Comparison of ENCODE assay signal across 13 cellular contexts in the genomic region with DNA sequence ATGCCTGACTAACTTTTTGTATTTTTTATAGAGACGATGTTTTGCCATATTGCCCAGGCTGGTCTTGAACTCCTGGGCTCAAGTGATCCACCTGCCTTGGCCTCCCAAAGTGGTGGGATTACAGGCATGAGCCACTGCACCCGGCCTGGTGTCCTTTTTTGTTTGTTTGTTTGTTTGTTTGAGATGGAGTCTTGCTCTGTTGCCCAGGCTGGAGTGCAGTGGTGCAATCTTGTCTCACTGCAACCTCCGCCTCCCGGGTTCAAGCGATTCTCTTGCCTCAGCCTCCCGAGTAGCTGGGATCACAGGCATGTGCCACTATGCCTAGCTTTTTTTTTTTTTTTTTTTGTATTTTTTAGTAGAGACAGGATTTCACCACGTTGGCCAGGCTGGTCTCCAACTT. TPM values are rescaled to one million over a fixed set of nuclear protein-coding genes. Genes with fewer than 3 reads are reported as not detected.
DNase-seq lines count a peak whose midpoint lies in the region; ATAC-seq, FAIRE-seq and TF ChIP-seq lines count a peak whose summit lies in the region.
"Not testable (repeated sequence)": the region's sequence is repeated elsewhere in the genome, so short reads cannot be mapped to it uniquely, and the experiment has no call there.
"Had no signal": no experiment of that assay in that cellular context is flagged by ENCODE, and none has a peak within 500 bp of the region (broad histone marks: within the 10 kb centered on the region; RNA-seq: fewer than 3 reads in every experiment).

No MANE protein-coding gene starts in this region.

- H3K9ac ChIP-seq in astrocyte (ENCODE audit: low read length), result not testable (repeated sequence)

- not testable (repeated sequence) for H4K20me1 ChIP-seq in GM23338 (replicated peaks; ENCODE audit: insufficient read depth); astrocyte (ENCODE audit: insufficient read depth, low read length)

- H3K4me2 ChIP-seq in GM23338, result 0 out of 2 replicates have a peak overlapping the region, but pooled peaks have one; percentile 91
- not testable (repeated sequence) for H3K4me2 ChIP-seq in astrocyte (ENCODE audit: low read length)

- WGBS in sigmoid colon, 2 donors, result 82 to 84% methylated on average over 7 of the region's 7 CpGs
- 77 to 78% methylated on average over 7 of the region's 7 CpGs for WGBS in upper lobe of left lung, 2 donors

- DNase-seq in GM23338 (ENCODE audit: low spot score); WERI-Rb-1; astrocyte (ENCODE audit: low read depth); effector memory CD8-positive, alpha-beta T cell; mesothelial cell of epicardium (ENCODE audit: low spot score in 2 of 2, unreplicated experiment in 2 of 2); neural crest cell (ENCODE audit: low read depth, low spot score); sigmoid colon; upper lobe of left lung: not testable (repeated sequence)

- H2AFZ ChIP-seq in GM23338; astrocyte (ENCODE audit: low read depth, low read length): not testable (repeated sequence)

- not testable (repeated sequence) for H3K9me3 Mint-ChIP-seq in GM23338; astrocyte (ENCODE audit: unreplicated experiment); effector memory CD8-positive, alpha-beta T cell; mesothelial cell of epicardium; neural crest cell

- not testable (repeated sequence) for FAIRE-seq in astrocyte (lab: Jason Lieb, UNC)

- not testable (repeated sequence) for H3K27ac ChIP-seq in GM23338 (ENCODE audit: low read depth); astrocyte (ENCODE audit: low read depth, low read length)
- peak overlapping the region; percentile 89; the same call in 1 of the 2 replicates for H3K27ac ChIP-seq in WERI-Rb-1
- H3K27ac ChIP-seq in sigmoid colon, result peak overlapping the region in 3 of 4 donors; percentile 86 to 91 (median 88)
- H3K27ac ChIP-seq in upper lobe of left lung, result peak overlapping the region in 3 of 4 donors; percentile 61 to 75 (median 64)

- H3K4me1 ChIP-seq in GM23338 (ENCODE audit: insufficient read depth), result peaks cover 83% of the 10 kb centered on the region
- H3K4me1 ChIP-seq in astrocyte (ENCODE audit: insufficient read depth, low read length), result peaks cover 39% of the 10 kb centered on the region
- peaks cover 3 to 78% (median 64%) of the 10 kb centered on the region in 4 donors for H3K4me1 ChIP-seq in sigmoid colon
- H3K4me1 ChIP-seq in upper lobe of left lung, result peaks cover 14 to 64% (median 56%) of the 10 kb centered on the region in 4 donors

- not testable (repeated sequence) for TF ChIP-seq POLR2A in sigmoid colon (IDR thresholded peaks at IDR 0.05); upper lobe of left lung (IDR thresholded peaks at IDR 0.05)

- peaks cover 31% of the 10 kb centered on the region for H3F3A ChIP-seq in GM23338 (replicated peaks; ENCODE audit: low read depth)

- H3K4me3 ChIP-seq in GM23338; WERI-Rb-1 (ENCODE audit: low read depth, low read length); astrocyte (ENCODE audit: insufficient read depth, low read depth, low read length); sigmoid colon; upper lobe of left lung: not testable (repeated sequence)

- ATAC-seq in GM23338; effector memory CD8-positive, alpha-beta T cell (replicated peaks); upper lobe of left lung (ENCODE audit: low FRiP score in 2 of 2): not testable (repeated sequence)

- H3K36me3 ChIP-seq in GM23338 (ENCODE audit: insufficient read depth) (peaks cover 13% of the 10 kb centered on the region; the same call in 1 of the 2 replicates), WERI-Rb-1 (peaks cover 12% of the 10 kb centered on the region), astrocyte (ENCODE audit: insufficient read depth, low read length) (peaks cover 16% of the 10 kb centered on the region), sigmoid colon (peaks cover 2 to 19% (median 14%) of the 10 kb centered on the region in 4 donors), upper lobe of left lung (peaks cover 5 to 34% (median 18%) of the 10 kb centered on the region in 4 donors)

- H3K9me2 ChIP-seq in GM23338 (ENCODE audit: insufficient read depth), result not testable (repeated sequence)

- intact Hi-C loops in sigmoid colon (cut with DNase I), result not testable (repeated sequence)

- not testable (repeated sequence) for TF ChIP-seq CTCF in GM23338 (conservative IDR thresholded peaks at IDR 0.05; ENCODE audit: low read depth in 2 of 2); WERI-Rb-1 (IDR thresholded peaks at IDR 0.05; ENCODE audit: low read depth, low read length); astrocyte (IDR thresholded peaks at IDR 0.05; ENCODE audit: insufficient read depth, low read depth, low read length); mesothelial cell of epicardium (IDR thresholded peaks at IDR 0.05; ENCODE audit: unreplicated experiment); neural crest cell (conservative IDR thresholded peaks at IDR 0.05); sigmoid colon (IDR thresholded peaks at IDR 0.05); upper lobe of left lung (IDR thresholded peaks at IDR 0.05)

- not testable (repeated sequence) for H3K9me3 ChIP-seq in WERI-Rb-1 (ENCODE audit: severe bottlenecking); astrocyte (ENCODE audit: insufficient read depth, low read depth, low read length); sigmoid colon; upper lobe of left lung

- peaks cover 27% of the 10 kb centered on the region; the same call in 1 of the 2 replicates for H3K27me3 ChIP-seq in GM23338 (ENCODE audit: insufficient read depth)
- H3K27me3 ChIP-seq in WERI-Rb-1 (ENCODE audit: insufficient read depth, low read depth, severe bottlenecking); astrocyte (ENCODE audit: insufficient read depth, low read length); sigmoid colon; upper lobe of left lung: not testable (repeated sequence)

- not testable (repeated sequence) for H3K79me2 ChIP-seq in GM23338 (replicated peaks; ENCODE audit: insufficient read depth); astrocyte (ENCODE audit: insufficient read depth, low read length)

- H3K27me3 Mint-ChIP-seq in GM23338 (ENCODE audit: insufficient read depth, low read depth, poor library complexity), result peaks cover 52% of the 10 kb centered on the region
- H3K27me3 Mint-ChIP-seq in astrocyte (ENCODE audit: low read depth, unreplicated experiment); effector memory CD8-positive, alpha-beta T cell; mesothelial cell of epicardium (ENCODE audit: low read depth); neural crest cell (ENCODE audit: low read depth): not testable (repeated sequence)

- not testable (repeated sequence) for H3K27ac Mint-ChIP-seq in GM23338; astrocyte (ENCODE audit: unreplicated experiment); neural crest cell (ENCODE audit: unreplicated experiment)
- peak overlapping the region; percentile 7 to 76 for H3K27ac Mint-ChIP-seq in effector memory CD8-positive, alpha-beta T cell
- peak overlapping the region; percentile 99 for H3K27ac Mint-ChIP-seq in mesothelial cell of epicardium

- not testable (repeated sequence) for H3K4me3 Mint-ChIP-seq in GM23338; effector memory CD8-positive, alpha-beta T cell; mesothelial cell of epicardium
- peak overlapping the region; percentile 45 for H3K4me3 Mint-ChIP-seq in astrocyte (ENCODE audit: unreplicated experiment)
- peak overlapping the region; percentile 4 for H3K4me3 Mint-ChIP-seq in neural crest cell

- TF ChIP-seq EP300 in sigmoid colon (IDR thresholded peaks at IDR 0.05); upper lobe of left lung (IDR thresholded peaks at IDR 0.05): not testable (repeated sequence)

- peaks cover 14% of the 10 kb centered on the region for H3K36me3 Mint-ChIP-seq in GM23338 (ENCODE audit: low read depth)
- not testable (repeated sequence) for H3K36me3 Mint-ChIP-seq in astrocyte (ENCODE audit: low read depth, unreplicated experiment); mesothelial cell of epicardium
- peaks cover 17% of the 10 kb centered on the region for H3K36me3 Mint-ChIP-seq in effector memory CD8-positive, alpha-beta T cell (ENCODE audit: insufficient read depth)
- H3K36me3 Mint-ChIP-seq in neural crest cell (ENCODE audit: low read depth), result peaks cover 11% of the 10 kb centered on the region

- H3K4me1 Mint-ChIP-seq in GM23338 (peaks cover 47% of the 10 kb centered on the region), astrocyte (ENCODE audit: low read depth, unreplicated experiment) (peaks cover 50% of the 10 kb centered on the region), mesothelial cell of epicardium (peaks cover 44% of the 10 kb centered on the region), neural crest cell (peaks cover 47% of the 10 kb centered on the region)
- not testable (repeated sequence) for H3K4me1 Mint-ChIP-seq in effector memory CD8-positive, alpha-beta T cell (ENCODE audit: low read depth in 2 of 2)

RNA-seq across cellular contexts. Expression of gene GPR84, which starts 10.0 kb away (rescaled TPM):
- total RNA-seq in GM23338 (2014; rRNA removed; shearing (Covaris generic)), result not detected in 2 replicates
- not detected in 2 replicates for polyA plus RNA-seq in GM23338 (2016; fragmentation: Nextera tagmentation; extraction: Ambion mirVana)
- not detected in 2 replicates for total RNA-seq in astrocyte
- total RNA-seq in mesothelial cell of epicardium, result 0.18 to 0.32 TPM (median 0.24 TPM) in 3 replicates
- total RNA-seq in neural crest cell, result not detected in 2 replicates
- total RNA-seq in sigmoid colon, result under 1 TPM in 1 of 4 donors, not detected in 3; 0.54 TPM
- polyA plus RNA-seq in sigmoid colon, result under 1 TPM; 0.60 to 0.92 (median 0.69) TPM
- 1 to 10 TPM in 3 of 6 donors, under 1 TPM in 1, not detected in 2; 0.39 to 2.1 (median 1.1) TPM for total RNA-seq in upper lobe of left lung
- total RNA-seq: A172; B cell; Calu3; CD8-positive, alpha-beta T cell; H7 had no signal

RNA-seq across cellular contexts. Expression of gene COPZ1, which starts 29.3 kb away (rescaled TPM):
- total RNA-seq in GM23338 (2014; rRNA removed; shearing (Covaris generic)), result 72.5 and 91.2 TPM in 2 replicates
- polyA plus RNA-seq in GM23338 (2016; fragmentation: Nextera tagmentation; extraction: Ambion mirVana) (72.7 and 79.9 TPM in 2 replicates), sigmoid colon (100 to 1,000 TPM; 114 to 155 (median 147) TPM)
- total RNA-seq in astrocyte (134 and 136 TPM in 2 replicates), mesothelial cell of epicardium (137 to 145 TPM (median 143 TPM) in 3 replicates), neural crest cell (148 and 160 TPM in 2 replicates), sigmoid colon (10 to 100 TPM; 39.6 to 74.2 (median 61.2) TPM), upper lobe of left lung (100 to 1,000 TPM in 3 of 6 donors, 10 to 100 TPM in 3; 55.5 to 132 (median 96.7) TPM)

RNA-seq across cellular contexts. Expression of gene ZNF385A, which starts 30.3 kb away (rescaled TPM):
- total RNA-seq in GM23338 (2014; rRNA removed; shearing (Covaris generic)), result 10.9 and 22.3 TPM in 2 replicates
- 19.6 and 21.7 TPM in 2 replicates for polyA plus RNA-seq in GM23338 (2016; fragmentation: Nextera tagmentation; extraction: Ambion mirVana)
- total RNA-seq in astrocyte, result 23.0 and 24.4 TPM in 2 replicates
- 30.5 to 35.4 TPM (median 34.2 TPM) in 3 replicates for total RNA-seq in mesothelial cell of epicardium
- total RNA-seq in neural crest cell, result 20.3 and 20.8 TPM in 2 replicates
- 10 to 100 TPM in 2 of 4 donors, 1 to 10 TPM in 2; 5.6 to 18.6 (median 10.6) TPM for total RNA-seq in sigmoid colon
- polyA plus RNA-seq in sigmoid colon, result 10 to 100 TPM in 1 of 3 donors, 1 to 10 TPM in 2; 4.4 to 19.2 (median 7.0) TPM
- total RNA-seq in upper lobe of left lung, result 10 to 100 TPM; 18.5 to 43.8 (median 23.0) TPM

RNA-seq across cellular contexts. Expression of gene NFE2, which starts 53.5 kb away (rescaled TPM):
- 0.27 and 1.3 TPM in 2 replicates for total RNA-seq in GM23338 (2014; rRNA removed; shearing (Covaris generic))
- 1.8 and 3.0 TPM in 2 replicates for polyA plus RNA-seq in GM23338 (2016; fragmentation: Nextera tagmentation; extraction: Ambion mirVana)
- total RNA-seq in astrocyte, result 0.29 and 0.41 TPM in 2 replicates
- total RNA-seq in mesothelial cell of epicardium, result 0.45 to 0.75 TPM (median 0.47 TPM) in 3 replicates
- total RNA-seq in neural crest cell, result 0.32 TPM in 1 of 2 replicates, not detected in the other
- total RNA-seq in sigmoid colon, result under 1 TPM in 1 of 4 donors, not detected in 3; 0.54 TPM
- polyA plus RNA-seq in sigmoid colon, result under 1 TPM in 1 of 3 donors, not detected in 2; 0.45 TPM
- 10 to 100 TPM in 2 of 6 donors, 1 to 10 TPM in 4; 2.7 to 16.8 (median 9.3) TPM for total RNA-seq in upper lobe of left lung
- total RNA-seq: A172; B cell; CD8-positive, alpha-beta T cell had no signal
